In genomic region chr5:150904479-150905311, GRCh38 we compare ENCODE assay signal across 8 cellular contexts. TPM values are rescaled to one million over a fixed set of nuclear protein-coding genes. Genes with fewer than 3 reads are reported as not detected.
DNase-seq lines count a peak whose midpoint lies in the region; ATAC-seq and TF ChIP-seq lines count a peak whose summit lies in the region.

ZNF300 (minus strand) TSS chr5:150904980; CDS start chr5:150903155, 1,825 bp downstream.

- H3K9me3 ChIP-seq in CD4-positive, alpha-beta T cell (ENCODE audit: control insufficient read depth, low read length), result peaks cover 66% of the 10 kb centered on the region
- H3K9me3 ChIP-seq in RWPE2 (ENCODE audit: severe bottlenecking), result peaks cover 17% of the 10 kb centered on the region
- peaks cover 0 to 16% (median 12%) of the 10 kb centered on the region in 3 donors for H3K9me3 ChIP-seq in adrenal gland (replicated peaks in 1 of 3)

- no peak for TF ChIP-seq CTCF in CD4-positive, alpha-beta T cell (IDR thresholded peaks at IDR 0.05)
- TF ChIP-seq CTCF in RWPE2 (IDR thresholded peaks at IDR 0.05; ENCODE audit: poor library complexity, severe bottlenecking) (no peak), adrenal gland (IDR thresholded peaks at IDR 0.05) (no peak)

- peaks cover 29% of the 10 kb centered on the region for H3K9me3 Mint-ChIP-seq in CD4-positive, alpha-beta T cell

- H3K27ac ChIP-seq in CD4-positive, alpha-beta T cell (ENCODE audit: low read depth, low read length), result no peak within 1 kb of the TSS
- H3K27ac ChIP-seq in RWPE2 (ENCODE audit: poor library complexity, severe bottlenecking) (peak within 1 kb of the TSS; percentile 0), adrenal gland (peak within 1 kb of the TSS in 2 of 5 donors; percentile 48 to 73)

- DNase-seq in CD4-positive, alpha-beta T cell, result peak; percentile 7 to 65 (median 40)
- DNase-seq in RWPE2 (ENCODE audit: low spot score), result peak; percentile 81
- peak; percentile 72 to 82 (median 75) for DNase-seq in adrenal gland
- peak; percentile 90 for DNase-seq in Right ventricle myocardium superior
- peak in 55 of 56 donors; percentile 30 to 94 (median 86) for DNase-seq in nucleus accumbens (lab: John Stamatoyannopoulos, UW)
- peak; percentile 92 for DNase-seq in superior temporal gyrus (ENCODE audit: extremely low spot score)

- H3K27me3 Mint-ChIP-seq in CD4-positive, alpha-beta T cell, result peaks cover 24% of the 10 kb centered on the region

- peak; percentile 99 for ATAC-seq in CD4-positive, alpha-beta T cell (ENCODE audit: poor library complexity)
- ATAC-seq in HG03354 (IDR thresholded peaks at IDR 0.05; ENCODE audit: poor library complexity, severe bottlenecking, unreplicated experiment) (peak; percentile 61), RWPE2 (ENCODE audit: low read depth) (peak; percentile 98), Right ventricle myocardium superior (ENCODE audit: poor library complexity) (peak; percentile 100), GM18909 (IDR thresholded peaks at IDR 0.05; ENCODE audit: poor library complexity, unreplicated experiment) (no peak)

- H3K27ac Mint-ChIP-seq in CD4-positive, alpha-beta T cell, result peak within 1 kb of the TSS; percentile 84

- H3K36me3 ChIP-seq in RWPE2 (ENCODE audit: low read depth) (peaks cover 8% of the 10 kb centered on the region; the same call in 1 of the 2 replicates), adrenal gland (replicated peaks in 1 of 2) (no peaks in the 10 kb centered on the region)

- CTCF ChIA-PET in CD4-positive, alpha-beta T cell (lab: Charles Lee), result no interaction called here

- H3K36me3 Mint-ChIP-seq in CD4-positive, alpha-beta T cell (ENCODE audit: low read depth), result peaks cover 57% of the 10 kb centered on the region

- no peaks in the 10 kb centered on the region for H3K27me3 ChIP-seq in CD4-positive, alpha-beta T cell (ENCODE audit: control insufficient read depth, insufficient read depth, low read length)
- H3K27me3 ChIP-seq in RWPE2 (ENCODE audit: insufficient read depth, poor library complexity, severe bottlenecking) (no peaks in the 10 kb centered on the region), adrenal gland (no peaks in the 10 kb centered on the region)

- 6 to 10% (median 6%) methylated on average over 27 to 36 of the region's 36 CpGs for WGBS in adrenal gland, 4 donors

- H3K4me3 Mint-ChIP-seq in CD4-positive, alpha-beta T cell, result peak within 1 kb of the TSS; percentile 96

- H3K4me3 ChIP-seq in RWPE2 (ENCODE audit: severe bottlenecking), result peak within 1 kb of the TSS; percentile 31
- H3K4me3 ChIP-seq in adrenal gland, result peak within 1 kb of the TSS in 2 of 4 donors; percentile 13 to 55

- H3K4me1 ChIP-seq in RWPE2 (ENCODE audit: insufficient read depth, poor library complexity, severe bottlenecking) (no peaks in the 10 kb centered on the region), adrenal gland (replicated peaks in 1 of 2) (no peaks in the 10 kb centered on the region)

- TF ChIP-seq POLR2A in adrenal gland (IDR thresholded peaks at IDR 0.05), result no peak

- intact Hi-C loops in CD4-positive, alpha-beta T cell (cut with DNase I, micrococcal nuclease), result no loop called here
- intact Hi-C loops in adrenal gland (cut with DNase I) (no loop called here), Right ventricle myocardium superior (cut with DNase I) (no loop called here)

- POLR2A ChIA-PET in CD4-positive, alpha-beta T cell (lab: Charles Lee), result interaction anchor here (0.6 to 1.0 kb wide), 2 partner anchors 58 to 468 kb away, joined by 4 read pairs; partner anchors contain the start of gene IRGM

- peaks cover 13% of the 10 kb centered on the region for H3K4me1 Mint-ChIP-seq in CD4-positive, alpha-beta T cell (ENCODE audit: low read depth)

RNA-seq across cellular contexts. Expression of gene ZNF300, which starts in this region (rescaled TPM):
- 1 to 10 TPM; 3.0 to 3.7 TPM for total RNA-seq in CD4-positive, alpha-beta T cell
- total RNA-seq in adrenal gland, result 1 to 10 TPM in 1 of 8 donors, under 1 TPM in 7; 0.12 to 1.1 (median 0.60) TPM
- polyA plus RNA-seq in adrenal gland, result 1 to 10 TPM in 2 of 3 donors, under 1 TPM in 1; 0.82 to 6.0 (median 3.3) TPM
- 0.54 TPM for total RNA-seq in Right ventricle myocardium superior

Comparison
In these comparisons a context has a peak if more than half of its experiments do, and no peak if none do; other contexts are left out.
1. Peak in DNase-seq and ATAC-seq in Right ventricle myocardium superior; RNA of the gene not detected or under 1 TPM.
2. DNase-seq: peak in every context shown above with its lines; median percentile 92 in superior temporal gyrus; 90 in Right ventricle myocardium superior; 86 in nucleus accumbens; 81 in RWPE2; 75 in adrenal gland; 40 in CD4-positive, alpha-beta T cell.